Comparison of ENCODE assay signal across 9 cellular contexts in genomic region chr10:28587970-28588290, GRCh38. TPM values are rescaled to one million over a fixed set of nuclear protein-coding genes. Genes with fewer than 3 reads are reported as not detected.
DNase-seq lines count a peak whose midpoint lies in the region; ATAC-seq and TF ChIP-seq lines count a peak whose summit lies in the region.
"Had no signal": no experiment of that assay in that cellular context is flagged by ENCODE, and none has a peak within 500 bp of the region (broad histone marks: within the 10 kb centered on the region; RNA-seq: fewer than 3 reads in every experiment).

No MANE protein-coding gene starts in this region.

- peak; percentile 5 to 40 (median 28) for TF ChIP-seq CTCF in adrenal gland (IDR thresholded peaks at IDR 0.05)
- TF ChIP-seq CTCF in left ventricle myocardium inferior (IDR thresholded peaks at IDR 0.05; ENCODE audit: borderline replicate concordance): peak; percentile 50
- TF ChIP-seq CTCF in RWPE1 (conservative IDR thresholded peaks at IDR 0.05; ENCODE audit: low read depth): no peak

- peaks cover 0 to 57% of the 10 kb centered on the region in 2 donors for H3K36me3 ChIP-seq in adrenal gland (replicated peaks in 1 of 2)
- H3K36me3 ChIP-seq in left ventricle myocardium inferior: peaks cover 49% of the 10 kb centered on the region
- H3K36me3 ChIP-seq in skeletal muscle satellite cell (ENCODE audit: insufficient read depth, low read length): peaks cover 68% of the 10 kb centered on the region
- H3K36me3 ChIP-seq in MG63: peaks cover 81% of the 10 kb centered on the region

- peak; percentile 76 for DNase-seq in HCEC 1CT
- DNase-seq in adrenal gland: peak in 3 of 7 donors; percentile 27 to 41 (median 27)
- DNase-seq in left ventricle myocardium inferior: no peak
- DNase-seq in MG63: no peak
- DNase-seq in RWPE1 (ENCODE audit: low spot score): no peak
- DNase-seq in NCI-H1436 treated with DMSO at 0.1 percent for 48 hours (lab: John Stamatoyannopoulos, UW): no peak

- no peak for TF ChIP-seq POLR2A in adrenal gland (IDR thresholded peaks at IDR 0.05)

- WGBS in adrenal gland, 4 donors: 3 to 11% (median 4%) methylated on average over 1 of the region's 1 CpG

- CTCF ChIA-PET in RWPE1 (lab: Yijun Ruan, JAX): no interaction called here

- H3K9me3 ChIP-seq in adrenal gland (replicated peaks in 1 of 3) (no peaks in the 10 kb centered on the region), left ventricle myocardium inferior (replicated peaks) (no peaks in the 10 kb centered on the region), skeletal muscle satellite cell (replicated peaks; ENCODE audit: low read length) (no peaks in the 10 kb centered on the region), MG63 (no peaks in the 10 kb centered on the region)

- H3K27me3 ChIP-seq in adrenal gland (no peaks in the 10 kb centered on the region), left ventricle myocardium inferior (ENCODE audit: low read depth) (no peaks in the 10 kb centered on the region), skeletal muscle satellite cell (ENCODE audit: control insufficient read depth, insufficient read depth, low read length) (no peaks in the 10 kb centered on the region), MG63 (no peaks in the 10 kb centered on the region)

- POLR2A ChIA-PET in RWPE1 (lab: Yijun Ruan, JAX; ENCODE audit: low non-redundant PET): no interaction called here

- ATAC-seq in HG02759 (IDR thresholded peaks at IDR 0.05; ENCODE audit: unreplicated experiment): no peak

- no peak overlapping the region for H3K9ac ChIP-seq in skeletal muscle satellite cell (ENCODE audit: low read depth, low read length)

- H3K27ac ChIP-seq in adrenal gland: peak overlapping the region in 3 of 5 donors; percentile 19 to 24 (median 21)
- H3K27ac ChIP-seq in left ventricle myocardium inferior (replicated peaks): peak overlapping the region; percentile 64
- no peak overlapping the region for H3K27ac ChIP-seq in RWPE1

- H3K4me3 ChIP-seq in adrenal gland: no peak overlapping the region
- H3K4me3 ChIP-seq in left ventricle myocardium inferior: no peak overlapping the region
- no peak overlapping the region for H3K4me3 ChIP-seq in skeletal muscle satellite cell (ENCODE audit: low read length)
- H3K4me3 ChIP-seq in MG63: no peak overlapping the region
- H3K4me3 ChIP-seq: skin epidermis had no signal

- peaks cover 26 to 34% of the 10 kb centered on the region in 2 donors for H3K4me1 ChIP-seq in adrenal gland (replicated peaks in 1 of 2)
- H3K4me1 ChIP-seq in left ventricle myocardium inferior: peaks cover 62% of the 10 kb centered on the region
- H3K4me1 ChIP-seq in skeletal muscle satellite cell (ENCODE audit: control insufficient read depth, insufficient read depth, low read length): peaks cover 25% of the 10 kb centered on the region

- H3K4me2 ChIP-seq in skeletal muscle satellite cell (ENCODE audit: low read length): peak overlapping the region; percentile 50

- intact Hi-C loops in adrenal gland (cut with DNase I) (loop anchor here in 1 of 2 donors (10.0 kb wide), 1 partner anchor 153 kb away; no protein-coding TSS in a partner anchor), left ventricle myocardium inferior (cut with micrococcal nuclease) (loop anchor here (10.0 kb wide), 1 partner anchor 53 kb away; the partner anchor contains the start of gene WAC)

RNA-seq across cellular contexts. Expression of gene WAC, which starts 55.0 kb away (rescaled TPM):
- total RNA-seq in adrenal gland (100 to 1,000 TPM in 5 of 8 donors, 10 to 100 TPM in 3; 82.6 to 131 (median 112) TPM), left ventricle myocardium inferior (103 TPM)
- 100 to 1,000 TPM in 1 of 3 donors, 10 to 100 TPM in 2; 23.6 to 143 (median 28.5) TPM for polyA plus RNA-seq in adrenal gland
- total RNA-seq in skeletal muscle satellite cell (2012; rRNA removed): 37.5 and 46.7 TPM in 2 replicates
- total RNA-seq in MG63 (2014; rRNA removed; shearing (Covaris generic); ENCODE audit: low replicate concordance): 32.6 and 37.0 TPM in 2 replicates
